1 cellular context compared by ENCODE assay signal in the genomic region with DNA sequence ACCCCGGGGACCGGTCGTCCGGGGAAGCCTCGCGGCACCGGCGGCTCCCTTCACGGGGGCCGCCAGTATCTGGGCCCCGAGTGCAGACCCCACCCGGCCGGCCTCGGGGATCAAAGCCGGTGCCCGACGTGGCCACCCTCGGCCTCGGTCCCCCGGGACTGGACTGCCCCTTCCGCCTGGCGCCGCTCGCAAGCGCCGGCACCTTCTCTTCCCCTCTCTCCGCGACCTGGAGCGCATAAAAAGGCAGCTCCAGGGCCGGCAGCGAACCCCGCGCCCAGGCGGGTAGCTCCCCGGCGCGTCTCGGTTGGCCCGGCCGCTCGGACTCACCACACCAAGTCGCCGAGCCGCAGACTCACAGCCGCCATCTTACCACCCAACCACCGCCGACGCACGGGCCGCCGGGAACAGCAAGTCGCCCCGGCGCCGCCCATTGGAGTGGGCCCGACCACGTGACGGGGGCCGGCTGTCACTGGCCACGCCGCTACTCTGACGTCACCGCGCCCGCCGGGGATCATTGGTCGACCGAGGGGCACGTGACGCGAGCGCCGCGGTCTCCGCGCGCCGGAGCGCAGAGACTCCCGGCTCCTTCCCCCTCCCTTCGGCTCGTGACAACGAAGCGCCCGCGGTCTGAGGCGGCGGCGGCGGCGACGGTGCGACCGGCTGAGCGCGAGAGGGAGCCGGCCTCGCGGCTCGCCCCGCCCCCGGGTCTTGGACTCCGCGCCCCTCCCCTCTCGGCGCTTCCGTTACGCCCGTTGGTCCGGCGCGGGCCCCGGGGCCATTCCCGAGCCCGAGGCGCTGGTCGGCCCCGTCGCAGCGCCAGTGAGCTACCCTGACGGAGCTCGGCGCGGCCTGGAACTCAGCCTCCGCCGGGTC.
A peak's percentile ranks its signal among the peaks of the same experiment; 100 is the strongest.
TF ChIP-seq lines count a peak whose summit lies in the region.

GLYR1 (minus strand) TSS at position 388 of the 873 bp plus-strand sequence; CDS start at position 365, 23 bp downstream.
A gene with protein sequence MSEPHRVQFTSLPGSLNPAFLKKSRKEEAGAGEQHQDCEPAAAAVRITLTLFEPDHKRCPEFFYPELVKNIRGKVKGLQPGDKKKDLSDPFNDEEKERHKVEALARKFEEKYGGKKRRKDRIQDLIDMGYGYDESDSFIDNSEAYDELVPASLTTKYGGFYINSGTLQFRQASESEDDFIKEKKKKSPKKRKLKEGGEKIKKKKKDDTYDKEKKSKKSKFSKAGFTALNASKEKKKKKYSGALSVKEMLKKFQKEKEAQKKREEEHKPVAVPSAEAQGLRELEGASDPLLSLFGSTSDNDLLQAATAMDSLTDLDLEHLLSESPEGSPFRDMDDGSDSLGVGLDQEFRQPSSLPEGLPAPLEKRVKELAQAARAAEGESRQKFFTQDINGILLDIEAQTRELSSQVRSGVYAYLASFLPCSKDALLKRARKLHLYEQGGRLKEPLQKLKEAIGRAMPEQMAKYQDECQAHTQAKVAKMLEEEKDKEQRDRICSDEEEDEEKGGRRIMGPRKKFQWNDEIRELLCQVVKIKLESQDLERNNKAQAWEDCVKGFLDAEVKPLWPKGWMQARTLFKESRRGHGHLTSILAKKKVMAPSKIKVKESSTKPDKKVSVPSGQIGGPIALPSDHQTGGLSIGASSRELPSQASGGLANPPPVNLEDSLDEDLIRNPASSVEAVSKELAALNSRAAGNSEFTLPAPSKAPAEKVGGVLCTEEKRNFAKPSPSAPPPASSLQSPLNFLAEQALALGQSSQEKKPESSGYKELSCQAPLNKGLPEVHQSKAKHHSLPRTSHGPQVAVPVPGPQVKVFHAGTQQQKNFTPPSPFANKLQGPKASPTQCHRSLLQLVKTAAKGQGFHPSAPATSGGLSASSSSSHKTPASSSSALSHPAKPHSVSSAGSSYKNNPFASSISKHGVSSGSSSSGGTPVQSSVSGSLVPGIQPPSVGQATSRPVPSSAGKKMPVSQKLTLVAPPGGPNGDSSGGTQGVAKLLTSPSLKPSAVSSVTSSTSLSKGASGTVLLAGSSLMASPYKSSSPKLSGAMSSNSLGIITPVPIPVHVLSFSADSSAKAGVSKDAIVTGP (N-terminal part only) (plus strand): TSS at position 581 of the 873 bp plus-strand sequence. CDS start 5,437 bp downstream, outside the sequence.

TF ChIP-seq in GM12878, 131 proteins besides CTCF, POLR2A, EP300 and RAD21 (continued from another document):
- no peak for TF ChIP-seq ZBTB4 (CRISPR knock-in tag; IDR thresholded peaks at IDR 0.05)
- TF ChIP-seq HDAC2 (IDR thresholded peaks at IDR 0.05) = no peak
- no peak for TF ChIP-seq HDGF (IDR thresholded peaks at IDR 0.05)
- peak; percentile 88 for TF ChIP-seq LARP7 (IDR thresholded peaks at IDR 0.05)
- TF ChIP-seq EED (IDR thresholded peaks at IDR 0.05; ENCODE audit: low read depth) = no peak
- TF ChIP-seq RBBP5 (conservative IDR thresholded peaks at IDR 0.05) = no peak
- no peak for TF ChIP-seq TBL1XR1 (IDR thresholded peaks at IDR 0.05; ENCODE audit: low read depth, low read length)
- TF ChIP-seq PAX5 (IDR thresholded peaks at IDR 0.05; ENCODE audit: borderline replicate concordance, low read depth, low read length) = peak; percentile 41; the same call in 1 of the 2 replicates
- TF ChIP-seq PAX8 (IDR thresholded peaks at IDR 0.05) = no peak
- TF ChIP-seq, protein P1, sequence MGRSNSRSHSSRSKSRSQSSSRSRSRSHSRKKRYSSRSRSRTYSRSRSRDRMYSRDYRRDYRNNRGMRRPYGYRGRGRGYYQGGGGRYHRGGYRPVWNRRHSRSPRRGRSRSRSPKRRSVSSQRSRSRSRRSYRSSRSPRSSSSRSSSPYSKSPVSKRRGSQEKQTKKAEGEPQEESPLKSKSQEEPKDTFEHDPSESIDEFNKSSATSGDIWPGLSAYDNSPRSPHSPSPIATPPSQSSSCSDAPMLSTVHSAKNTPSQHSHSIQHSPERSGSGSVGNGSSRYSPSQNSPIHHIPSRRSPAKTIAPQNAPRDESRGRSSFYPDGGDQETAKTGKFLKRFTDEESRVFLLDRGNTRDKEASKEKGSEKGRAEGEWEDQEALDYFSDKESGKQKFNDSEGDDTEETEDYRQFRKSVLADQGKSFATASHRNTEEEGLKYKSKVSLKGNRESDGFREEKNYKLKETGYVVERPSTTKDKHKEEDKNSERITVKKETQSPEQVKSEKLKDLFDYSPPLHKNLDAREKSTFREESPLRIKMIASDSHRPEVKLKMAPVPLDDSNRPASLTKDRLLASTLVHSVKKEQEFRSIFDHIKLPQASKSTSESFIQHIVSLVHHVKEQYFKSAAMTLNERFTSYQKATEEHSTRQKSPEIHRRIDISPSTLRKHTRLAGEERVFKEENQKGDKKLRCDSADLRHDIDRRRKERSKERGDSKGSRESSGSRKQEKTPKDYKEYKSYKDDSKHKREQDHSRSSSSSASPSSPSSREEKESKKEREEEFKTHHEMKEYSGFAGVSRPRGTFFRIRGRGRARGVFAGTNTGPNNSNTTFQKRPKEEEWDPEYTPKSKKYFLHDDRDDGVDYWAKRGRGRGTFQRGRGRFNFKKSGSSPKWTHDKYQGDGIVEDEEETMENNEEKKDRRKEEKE (IDR thresholded peaks at IDR 0.05) = no peak
- peak; percentile 85; the same call in 1 of the 2 replicates for TF ChIP-seq RFX5 (IDR thresholded peaks at IDR 0.05; ENCODE audit: low read depth, low read length)
- TF ChIP-seq CBX5 (IDR thresholded peaks at IDR 0.05; ENCODE audit: low read depth) = 0 out of 2 replicates have a peak, but pooled peaks have one; percentile 34
- TF ChIP-seq NKRF (conservative IDR thresholded peaks at IDR 0.05) = peak; percentile 77
- TF ChIP-seq, protein P2, sequence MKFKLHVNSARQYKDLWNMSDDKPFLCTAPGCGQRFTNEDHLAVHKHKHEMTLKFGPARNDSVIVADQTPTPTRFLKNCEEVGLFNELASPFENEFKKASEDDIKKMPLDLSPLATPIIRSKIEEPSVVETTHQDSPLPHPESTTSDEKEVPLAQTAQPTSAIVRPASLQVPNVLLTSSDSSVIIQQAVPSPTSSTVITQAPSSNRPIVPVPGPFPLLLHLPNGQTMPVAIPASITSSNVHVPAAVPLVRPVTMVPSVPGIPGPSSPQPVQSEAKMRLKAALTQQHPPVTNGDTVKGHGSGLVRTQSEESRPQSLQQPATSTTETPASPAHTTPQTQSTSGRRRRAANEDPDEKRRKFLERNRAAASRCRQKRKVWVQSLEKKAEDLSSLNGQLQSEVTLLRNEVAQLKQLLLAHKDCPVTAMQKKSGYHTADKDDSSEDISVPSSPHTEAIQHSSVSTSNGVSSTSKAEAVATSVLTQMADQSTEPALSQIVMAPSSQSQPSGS (IDR thresholded peaks at IDR 0.05; ENCODE audit: low read length) = no peak
- peak; percentile 79; the same call in 1 of the 2 replicates for TF ChIP-seq CHD2 (IDR thresholded peaks at IDR 0.05; ENCODE audit: borderline replicate concordance, low read depth, low read length)
- TF ChIP-seq MEF2B (IDR thresholded peaks at IDR 0.05; ENCODE audit: partially characterized antibody, poor library complexity, severe bottlenecking) = peak; percentile 94
- peak; percentile 95; the same call in 1 of the 2 replicates for TF ChIP-seq ATF3 (IDR thresholded peaks at IDR 0.05; ENCODE audit: borderline replicate concordance, extremely low read depth, low read depth, low read length)
- TF ChIP-seq, protein P3, sequence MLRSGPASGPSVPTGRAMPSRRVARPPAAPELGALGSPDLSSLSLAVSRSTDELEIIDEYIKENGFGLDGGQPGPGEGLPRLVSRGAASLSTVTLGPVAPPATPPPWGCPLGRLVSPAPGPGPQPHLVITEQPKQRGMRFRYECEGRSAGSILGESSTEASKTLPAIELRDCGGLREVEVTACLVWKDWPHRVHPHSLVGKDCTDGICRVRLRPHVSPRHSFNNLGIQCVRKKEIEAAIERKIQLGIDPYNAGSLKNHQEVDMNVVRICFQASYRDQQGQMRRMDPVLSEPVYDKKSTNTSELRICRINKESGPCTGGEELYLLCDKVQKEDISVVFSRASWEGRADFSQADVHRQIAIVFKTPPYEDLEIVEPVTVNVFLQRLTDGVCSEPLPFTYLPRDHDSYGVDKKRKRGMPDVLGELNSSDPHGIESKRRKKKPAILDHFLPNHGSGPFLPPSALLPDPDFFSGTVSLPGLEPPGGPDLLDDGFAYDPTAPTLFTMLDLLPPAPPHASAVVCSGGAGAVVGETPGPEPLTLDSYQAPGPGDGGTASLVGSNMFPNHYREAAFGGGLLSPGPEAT (IDR thresholded peaks at IDR 0.05; ENCODE audit: low read depth) = peak; percentile 85
- no peak for TF ChIP-seq NRF1 (conservative IDR thresholded peaks at IDR 0.05; ENCODE audit: low read depth, low read length)
- peak; percentile 48; the same call in 1 of the 2 replicates for TF ChIP-seq POLR2AphosphoS2 (IDR thresholded peaks at IDR 0.05; ENCODE audit: low read depth, low read length)
- TF ChIP-seq RCOR1 (conservative IDR thresholded peaks at IDR 0.05; ENCODE audit: low read depth, low read length) = no peak
- peak; percentile 36 for TF ChIP-seq SIX5 (IDR thresholded peaks at IDR 0.05; ENCODE audit: low read depth, low read length, severe bottlenecking)
- 0 out of 2 replicates have a peak, but pooled peaks have one; percentile 7 for TF ChIP-seq ZNF24 (IDR thresholded peaks at IDR 0.05)
- peak; percentile 98 for TF ChIP-seq MAX (IDR thresholded peaks at IDR 0.05; ENCODE audit: low read depth, low read length)
- TF ChIP-seq BACH1 (IDR thresholded peaks at IDR 0.05; ENCODE audit: borderline replicate concordance) = peak; percentile 94
- peak; percentile 87 for TF ChIP-seq POLR2AphosphoS5 (IDR thresholded peaks at IDR 0.05; ENCODE audit: low read length)
- peak; percentile 77; the same call in 1 of the 2 replicates for TF ChIP-seq SMAD5 (IDR thresholded peaks at IDR 0.05; ENCODE audit: low read depth)
- 0 out of 2 replicates have a peak, but pooled peaks have one; percentile 56 for TF ChIP-seq ASH2L (IDR thresholded peaks at IDR 0.05; ENCODE audit: borderline replicate concordance, low read depth)
- TF ChIP-seq NR2F1 (conservative IDR thresholded peaks at IDR 0.05) = 0 out of 2 replicates have a peak, but pooled peaks have one; percentile 12
- peak; percentile 80 for TF ChIP-seq SP1 (IDR thresholded peaks at IDR 0.05; ENCODE audit: low read depth, low read length)
